Comparison of ENCODE assay signal across 8 cellular contexts in the genomic region with DNA sequence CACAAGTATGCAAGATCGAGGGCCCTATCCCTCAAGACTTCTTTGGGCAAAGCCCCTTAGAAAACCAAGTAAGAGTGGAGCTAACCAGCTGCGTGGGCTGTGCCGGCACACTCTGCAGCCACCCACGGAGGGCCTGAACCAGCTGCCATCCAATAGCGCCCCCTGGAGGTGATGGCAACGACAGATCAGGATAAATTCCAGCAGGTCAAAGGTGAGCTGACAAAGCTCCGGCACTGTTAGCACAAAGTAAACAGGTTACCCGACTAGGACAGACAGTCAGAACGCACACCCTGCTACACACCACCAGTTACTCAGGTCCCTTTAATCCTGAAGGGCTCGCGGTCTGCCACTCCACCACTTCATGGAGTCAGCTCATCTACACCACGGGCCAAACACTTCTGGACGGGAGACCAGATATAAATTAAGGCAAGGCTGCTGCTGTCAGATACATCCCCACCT. TPM values are rescaled to one million over a fixed set of nuclear protein-coding genes. Genes with fewer than 3 reads are reported as not detected.
A peak's percentile ranks its signal among the peaks of the same experiment; 100 is the strongest.
DNase-seq lines count a peak whose midpoint lies in the region; ATAC-seq and TF ChIP-seq lines count a peak whose summit lies in the region.

No MANE protein-coding gene starts in this region.

- no peak for ATAC-seq in HG03139 (IDR thresholded peaks at IDR 0.05; ENCODE audit: unreplicated experiment)

- no peak for DNase-seq in AG09319 (ENCODE audit: extremely low read depth, low read depth)
- peak; percentile 70 for DNase-seq in GM19240 (ENCODE audit: insufficient read length, low spot score)
- peak; percentile 31 for DNase-seq in RPMI7951 (ENCODE audit: low read depth)
- peak; percentile 64 for DNase-seq in activated T-helper 9 cell treated with anti-CD3 and anti-CD28 coated beads, Interleukin-2, amount 50 U/mL, for 16 hours (ENCODE audit: low read depth)
- peak; percentile 59 for DNase-seq in glomerular visceral epithelial cell (ENCODE audit: extremely low spot score)
- DNase-seq in renal cortical epithelial cell (ENCODE audit: low read depth), result peak; percentile 38
- DNase-seq in putamen (ENCODE audit: low spot score), result no peak

- TF ChIP-seq CTCF in AG09319 (IDR thresholded peaks at IDR 0.05; ENCODE audit: low read depth, low read length), result peak; percentile 61

RNA-seq across cellular contexts. Expression of gene ZBTB39, which starts 4.9 kb away (rescaled TPM):
- total RNA-seq in RPMI7951 (2014; rRNA removed; shearing (Covaris generic)), result 2.3 and 2.6 TPM in 2 replicates
- 3.0 and 7.3 TPM in 2 replicates for total RNA-seq in renal cortical epithelial cell

RNA-seq across cellular contexts. Expression of gene TAC3, which starts 14.9 kb away (rescaled TPM):
- total RNA-seq in RPMI7951 (2014; rRNA removed; shearing (Covaris generic)), result not detected in 2 replicates
- not detected in 2 replicates for total RNA-seq in renal cortical epithelial cell

RNA-seq across cellular contexts. Expression of gene RDH16, which starts 44.1 kb away (rescaled TPM):
- total RNA-seq in RPMI7951 (2014; rRNA removed; shearing (Covaris generic)), result 0.29 TPM in 1 of 2 replicates, not detected in the other
- total RNA-seq in renal cortical epithelial cell, result 0.15 TPM in 1 of 2 replicates, not detected in the other

RNA-seq across cellular contexts. Expression of gene MYO1A, which starts 48.5 kb away (rescaled TPM):
- not detected in 2 replicates for total RNA-seq in RPMI7951 (2014; rRNA removed; shearing (Covaris generic))
- not detected in 2 replicates for total RNA-seq in renal cortical epithelial cell

Comparison
In these comparisons a context has a peak if more than half of its experiments do, and no peak if none do; other contexts are left out.
1. DNase-seq: peak in GM19240 (single experiment), RPMI7951 (single experiment), activated T-helper 9 cell treated with anti-CD3 and anti-CD28 coated beads, Interleukin-2, amount 50 U/mL, for 16 hours (single experiment), glomerular visceral epithelial cell (single experiment) and renal cortical epithelial cell (single experiment); none in AG09319 (single experiment) and putamen (single experiment).